Comparison of ENCODE assay signal across 10 cellular contexts in genomic region chr15:78943692-78944091, GRCh38. TPM values are rescaled to one million over a fixed set of nuclear protein-coding genes. Genes with fewer than 3 reads are reported as not detected.
DNase-seq lines count a peak whose midpoint lies in the region; ATAC-seq and TF ChIP-seq lines count a peak whose summit lies in the region.
"Had no signal": no experiment of that assay in that cellular context is flagged by ENCODE, and none has a peak within 500 bp of the region (broad histone marks: within the 10 kb centered on the region; RNA-seq: fewer than 3 reads in every experiment).

No MANE protein-coding gene starts in this region.

- H3K4me1 ChIP-seq in right cardiac atrium (ENCODE audit: control insufficient read depth, insufficient read depth, low read length) (peaks cover 3% of the 10 kb centered on the region), mammary epithelial cell (ENCODE audit: insufficient read depth, low read length) (peaks cover 12% of the 10 kb centered on the region), uterus (no peaks in the 10 kb centered on the region)

- H3K27ac ChIP-seq in right cardiac atrium (ENCODE audit: low read length) (peak overlapping the region; percentile 10), mammary epithelial cell (ENCODE audit: insufficient read depth, low read depth, low read length) (no peak overlapping the region), uterus (peak overlapping the region; percentile 56 to 64)

- no peaks in the 10 kb centered on the region for H3K36me3 Mint-ChIP-seq in natural killer cell

- dilution Hi-C loops in mammary epithelial cell (cut with HindIII; ENCODE audit: low sequenced_read_pairs), result no loop called here

- intact Hi-C loops in right cardiac atrium (cut with DNase I), result no loop called here
- intact Hi-C loops in Right ventricle myocardium inferior (cut with DNase I), result no loop called here
- intact Hi-C loops in mammary epithelial cell (cut with micrococcal nuclease), result loop anchor here (2.0 kb wide), 2 partner anchors 13 to 35 kb away; no protein-coding TSS in a partner anchor
- intact Hi-C loops in natural killer cell (cut with micrococcal nuclease), result no loop called here
- intact Hi-C loops in uterus (cut with DNase I; ENCODE audit: low total_unique reads), result no loop called here

- CTCF ChIA-PET in mammary epithelial cell (lab: Charles Lee; ENCODE audit: low non-redundant PET), result no interaction called here

- H3K27me3 Mint-ChIP-seq in natural killer cell (ENCODE audit: low read depth in 2 of 2), result peaks cover 0 to 8% of the 10 kb centered on the region in 2 donors

- H2AFZ ChIP-seq in mammary epithelial cell (ENCODE audit: low read depth, low read length), result no peak overlapping the region

- peaks cover 0 to 9% of the 10 kb centered on the region in 2 donors for H3K4me1 Mint-ChIP-seq in natural killer cell

- H3K79me2 ChIP-seq in mammary epithelial cell (ENCODE audit: insufficient read depth, low read length), result no peaks in the 10 kb centered on the region

- H3K4me3 ChIP-seq in right cardiac atrium (ENCODE audit: low read length), result peak overlapping the region; percentile 63
- peak overlapping the region in 2 of 3 experiments; percentile 50 to 68 for H3K4me3 ChIP-seq in mammary epithelial cell (replicated peaks in 1 of 3; ENCODE audit: insufficient read depth in 1 of 3, low read depth in 2 of 3, low read length in 3 of 3)
- peak overlapping the region; percentile 51 to 60 for H3K4me3 ChIP-seq in uterus

- 61% methylated on average over 7 of the region's 7 CpGs for WGBS in right cardiac atrium
- WGBS in mammary epithelial cell (ENCODE audit: low coverage, missing lambda C conversion rate), result 87% methylated on average over 6 of the region's 7 CpGs

- DNase-seq in right cardiac atrium, result no peak
- DNase-seq in Right ventricle myocardium inferior (ENCODE audit: missing footprints), result no peak
- DNase-seq in mammary epithelial cell, result no peak
- no peak for DNase-seq in natural killer cell
- no peak for DNase-seq in uterus
- DNase-seq in NCI-H2196 (lab: John Stamatoyannopoulos, UW; ENCODE audit: unreplicated experiment), result no peak
- DNase-seq in activated CD4-positive, alpha-beta T cell treated with anti-CD3 and anti-CD28 coated beads, Interleukin-2, amount 50 U/mL, for 48 hours, result no peak
- DNase-seq: activated CD4-positive, alpha-beta T cell treated with anti-CD3 and anti-CD28 coated beads for 48 hours; erythroblast had no signal

- no peaks in the 10 kb centered on the region for H3K9me3 Mint-ChIP-seq in natural killer cell

- TF ChIP-seq CTCF in mammary epithelial cell (conservative IDR thresholded peaks at IDR 0.05 in 1 of 2, IDR thresholded peaks at IDR 0.05 in 1 of 2; ENCODE audit: extremely low read depth in 1 of 2, insufficient read depth in 1 of 2, low read depth in 1 of 2, low read length in 2 of 2) (no peak), natural killer cell (IDR thresholded peaks at IDR 0.05) (no peak), uterus (IDR thresholded peaks at IDR 0.05) (no peak)

- peak in 1 of 2 donors; percentile 3 for ATAC-seq in right cardiac atrium
- no peak for ATAC-seq in Right ventricle myocardium inferior
- ATAC-seq in natural killer cell, result no peak
- no peak for ATAC-seq in GM19328 (IDR thresholded peaks at IDR 0.05; ENCODE audit: unreplicated experiment)

- H3K4me3 Mint-ChIP-seq in natural killer cell, result peak overlapping the region; percentile 49

- H3K27me3 ChIP-seq in right cardiac atrium (ENCODE audit: control insufficient read depth, insufficient read depth) (no peaks in the 10 kb centered on the region), mammary epithelial cell (ENCODE audit: insufficient read depth, low read length) (no peaks in the 10 kb centered on the region), uterus (no peaks in the 10 kb centered on the region)

- in situ Hi-C loops in mammary epithelial cell (cut with MboI; ENCODE audit: low sequenced_read_pairs in 2 of 2), result no loop called here

- no peak overlapping the region for H3K4me2 ChIP-seq in mammary epithelial cell (ENCODE audit: insufficient read depth, low read depth, low read length)

- TF ChIP-seq POLR2A in uterus (IDR thresholded peaks at IDR 0.05), result no peak

- H3K9ac ChIP-seq in mammary epithelial cell (ENCODE audit: insufficient read depth, low read length), result no peak overlapping the region

- H3K36me3 ChIP-seq in mammary epithelial cell (ENCODE audit: insufficient read depth, low read length) (no peaks in the 10 kb centered on the region), uterus (no peaks in the 10 kb centered on the region)

- H3K27ac Mint-ChIP-seq in natural killer cell, result no peak overlapping the region

- no TSS peak for BruUV-seq in mammary epithelial cell (replicated peaks; lab: Mats Ljungman, UMichigan)

- no peaks in the 10 kb centered on the region for H3K9me3 ChIP-seq in right cardiac atrium (ENCODE audit: control insufficient read depth, low read length)
- H3K9me3 ChIP-seq in mammary epithelial cell (replicated peaks; ENCODE audit: insufficient read depth, low read length), result no peaks in the 10 kb centered on the region
- no peaks in the 10 kb centered on the region for H3K9me3 ChIP-seq in uterus

- no peaks in the 10 kb centered on the region for H4K20me1 ChIP-seq in mammary epithelial cell (ENCODE audit: insufficient read depth, low read length)

RNA-seq across cellular contexts. Expression of gene CTSH, which starts 1.2 kb away (rescaled TPM):
- total RNA-seq in right cardiac atrium (100 to 1,000 TPM in 1 of 4 donors, 10 to 100 TPM in 3; 41.0 to 101 (median 79.4) TPM), Right ventricle myocardium inferior (67.8 TPM), mammary epithelial cell (10 to 100 TPM; 22.6 to 74.2 TPM), natural killer cell (10 to 100 TPM in 1 of 3 donors, 1 to 10 TPM in 2; 8.8 to 18.1 (median 9.7) TPM), uterus (100 to 1,000 TPM in 2 of 4 donors, 10 to 100 TPM in 2; 72.9 to 280 (median 111) TPM)
- polyA plus RNA-seq in right cardiac atrium (126 TPM), mammary epithelial cell (33.6 TPM)
- 27.1 TPM for polyA minus RNA-seq in mammary epithelial cell
